13 cellular contexts compared by ENCODE assay signal in genomic region chr13:108005231-108005630, GRCh38.
DNase-seq lines count a peak whose midpoint lies in the region; ATAC-seq and TF ChIP-seq lines count a peak whose summit lies in the region.
"Had no signal": no experiment of that assay in that cellular context is flagged by ENCODE, and none has a peak within 500 bp of the region (broad histone marks: within the 10 kb centered on the region; RNA-seq: fewer than 3 reads in every experiment).

No MANE protein-coding gene starts in this region.

- H3K36me3 Mint-ChIP-seq in activated CD8-positive, alpha-beta T cell treated with anti-CD3 and anti-CD28 coated beads for 36 hours (ENCODE audit: low read depth) = no peaks in the 10 kb centered on the region
- H3K36me3 Mint-ChIP-seq: CD4-positive, CD25-positive, alpha-beta regulatory T cell had no signal

- in situ Hi-C loops in HAP-1 (cut with MboI; ENCODE audit: low sequenced_read_pairs) = no loop called here

- no peaks in the 10 kb centered on the region for H3K4me1 Mint-ChIP-seq in activated CD8-positive, alpha-beta T cell treated with anti-CD3 and anti-CD28 coated beads for 36 hours (ENCODE audit: low read depth)
- H3K4me1 Mint-ChIP-seq: CD4-positive, CD25-positive, alpha-beta regulatory T cell had no signal

- H3K4me1 ChIP-seq in HAP-1 = peaks cover 33% of the 10 kb centered on the region
- H3K4me1 ChIP-seq: BLaER1 treated with 17β-estradiol and CSF1 and Interleukin-3, amounts not matched to agents 10 nM and 100 nM had no signal

- 0 out of 2 replicates have a peak, but pooled peaks cover 2% of the 10 kb centered on the region for H3K36me3 ChIP-seq in HAP-1 (replicated peaks)
- H3K36me3 ChIP-seq: BLaER1 treated with 17β-estradiol and CSF1 and Interleukin-3, amounts not matched to agents 10 nM and 100 nM had no signal

- H3K4me3 Mint-ChIP-seq in activated CD8-positive, alpha-beta T cell treated with anti-CD3 and anti-CD28 coated beads for 36 hours = no peak overlapping the region
- H3K4me3 Mint-ChIP-seq: CD4-positive, CD25-positive, alpha-beta regulatory T cell had no signal

- no peaks in the 10 kb centered on the region for H3K27me3 Mint-ChIP-seq in activated CD8-positive, alpha-beta T cell treated with anti-CD3 and anti-CD28 coated beads for 36 hours
- H3K27me3 Mint-ChIP-seq: CD4-positive, CD25-positive, alpha-beta regulatory T cell had no signal

- DNase-seq in NCI-H2081 (lab: John Stamatoyannopoulos, UW) = peak; percentile 1 to 35
- DNase-seq in NCI-H2081 treated with DMSO at 0.1 percent for 48 hours (lab: John Stamatoyannopoulos, UW) = no peak
- peak; percentile 53 to 69 for DNase-seq in HAP-1 (ENCODE audit: low spot score in 2 of 2)
- peak; percentile 55 for DNase-seq in NCI-H69 (lab: John Stamatoyannopoulos, UW)
- peak; percentile 49 for DNase-seq in superior temporal gyrus (ENCODE audit: extremely low spot score)
- no peak for DNase-seq in NCI-H2227 treated with DMSO at 0.1 percent for 48 hours (lab: John Stamatoyannopoulos, UW)
- no peak for DNase-seq in activated CD8-positive, alpha-beta T cell treated with anti-CD3 and anti-CD28 coated beads for 36 hours
- DNase-seq: 8988T; AML-193; Calu3; CD4-positive, CD25-positive, alpha-beta regulatory T cell; DMS 273 treated with DMSO at 0.1 percent for 48 hours had no signal

- H3K9me3 Mint-ChIP-seq in activated CD8-positive, alpha-beta T cell treated with anti-CD3 and anti-CD28 coated beads for 36 hours = peaks cover 2% of the 10 kb centered on the region

- no peak overlapping the region for H3K27ac Mint-ChIP-seq in activated CD8-positive, alpha-beta T cell treated with anti-CD3 and anti-CD28 coated beads for 36 hours
- H3K27ac Mint-ChIP-seq: CD4-positive, CD25-positive, alpha-beta regulatory T cell had no signal

- H3K27me3 ChIP-seq in HAP-1 (ENCODE audit: low read depth) = no peaks in the 10 kb centered on the region
- H3K27me3 ChIP-seq: BLaER1 treated with 17β-estradiol and CSF1 and Interleukin-3, amounts not matched to agents 10 nM and 100 nM had no signal

- no peak for TF ChIP-seq CTCF in activated CD8-positive, alpha-beta T cell treated with anti-CD3 and anti-CD28 coated beads for 36 hours (IDR thresholded peaks at IDR 0.05)

- intact Hi-C loops in activated CD8-positive, alpha-beta T cell treated with anti-CD3 and anti-CD28 coated beads for 36 hours (cut with micrococcal nuclease) = no loop called here

- POLR2A ChIA-PET in activated CD8-positive, alpha-beta T cell treated with anti-CD3 and anti-CD28 coated beads for 36 hours (lab: Charles Lee) = no interaction called here

- ATAC-seq in activated CD8-positive, alpha-beta T cell treated with anti-CD3 and anti-CD28 coated beads for 36 hours = no peak

- no peak overlapping the region for H3K4me3 ChIP-seq in HAP-1
- H3K4me3 ChIP-seq: BLaER1 treated with 17β-estradiol and CSF1 and Interleukin-3, amounts not matched to agents 10 nM and 100 nM had no signal

- H3K9me3 ChIP-seq in HAP-1 = no peaks in the 10 kb centered on the region

- CTCF ChIA-PET in activated CD8-positive, alpha-beta T cell treated with anti-CD3 and anti-CD28 coated beads for 36 hours (lab: Charles Lee) = no interaction called here

Comparison
In these comparisons a context has a peak if more than half of its experiments do, and no peak if none do; other contexts are left out.
1. DNase-seq: peak in NCI-H2081 (2 of 2), HAP-1 (2 of 2), NCI-H69 (single experiment) and superior temporal gyrus (single experiment); none in NCI-H2081 treated with DMSO at 0.1 percent for 48 hours (single experiment), NCI-H2227 treated with DMSO at 0.1 percent for 48 hours (single experiment) and activated CD8-positive, alpha-beta T cell treated with anti-CD3 and anti-CD28 coated beads for 36 hours (single experiment).